14 cellular contexts compared by ENCODE assay signal in genomic region chr9:99135498-99135897, GRCh38. TPM values are rescaled to one million over a fixed set of nuclear protein-coding genes. Genes with fewer than 3 reads are reported as not detected.
A peak's percentile ranks its signal among the peaks of the same experiment; 100 is the strongest.
DNase-seq lines count a peak whose midpoint lies in the region; ATAC-seq and TF ChIP-seq lines count a peak whose summit lies in the region.
"Had no signal": no experiment of that assay in that cellular context is flagged by ENCODE, and none has a peak within 500 bp of the region (broad histone marks: within the 10 kb centered on the region; RNA-seq: fewer than 3 reads in every experiment).

No MANE protein-coding gene starts in this region.

- no peak for TF ChIP-seq POLR2A in sigmoid colon (IDR thresholded peaks at IDR 0.05)

- no peak; the same call in 1 of the 3 replicates for ATAC-seq in SK-N-SH treated with all-trans-retinoic acid at 6 μM for 48 hours
- ATAC-seq in HG02870 (IDR thresholded peaks at IDR 0.05; ENCODE audit: unreplicated experiment) = peak; percentile 61
- peak; percentile 63 for ATAC-seq in activated B cell treated with CpG ODN at 0.5 μM for 24 hours (ENCODE audit: low read depth)
- ATAC-seq in GM19395 (IDR thresholded peaks at IDR 0.05; ENCODE audit: unreplicated experiment) = no peak
- ATAC-seq: right cardiac atrium, WTC11 had no signal

- peaks cover 5% of the 10 kb centered on the region; the same call in 1 of the 2 replicates for H4K20me1 ChIP-seq in SK-N-SH (ENCODE audit: insufficient read depth)

- TF ChIP-seq CTCF in SK-N-SH (IDR thresholded peaks at IDR 0.05) (no peak), activated B cell treated with CpG ODN at 0.5 μM for 24 hours (IDR thresholded peaks at IDR 0.05) (no peak), sigmoid colon (IDR thresholded peaks at IDR 0.05) (no peak)

- no peak overlapping the region for H3K9ac ChIP-seq in SK-N-SH

- H3K9me3 Mint-ChIP-seq in activated B cell treated with CpG ODN at 0.5 μM for 24 hours = no peaks in the 10 kb centered on the region
- H3K9me3 Mint-ChIP-seq: endodermal cell, WTC11 had no signal

- H3K36me3 ChIP-seq in SK-N-SH (replicated peaks in 1 of 2; ENCODE audit: control insufficient read depth in 1 of 2, insufficient read depth in 2 of 2, low read length in 1 of 2) (peaks cover 9 to 38% of the 10 kb centered on the region in 2 experiments), sigmoid colon (peaks cover 0 to 21% (median 0%) of the 10 kb centered on the region in 4 donors)

- no peaks in the 10 kb centered on the region for H3K27me3 Mint-ChIP-seq in activated B cell treated with CpG ODN at 0.5 μM for 24 hours

- POLR2A ChIA-PET in SK-N-SH (lab: Yijun Ruan, JAX) (no interaction called here), activated B cell treated with CpG ODN at 0.5 μM for 24 hours (lab: Charles Lee) (interaction anchor here (0.7 to 3.5 kb wide), 6 partner anchors 13 to 141 kb away, joined by 3 to 22 read pairs (median 4); partner anchors contain the start of gene TGFBR1)

- no peak for TF ChIP-seq EP300 in SK-N-SH (IDR thresholded peaks at IDR 0.05; ENCODE audit: borderline replicate concordance in 1 of 2, low read depth in 1 of 2, low read length in 1 of 2)
- TF ChIP-seq EP300 in sigmoid colon (IDR thresholded peaks at IDR 0.05) = no peak

- peak overlapping the region; percentile 19; the same call in 1 of the 2 replicates for H3K4me2 ChIP-seq in SK-N-SH

- peak overlapping the region; percentile 44 for H3K4me3 Mint-ChIP-seq in activated B cell treated with CpG ODN at 0.5 μM for 24 hours
- H3K4me3 Mint-ChIP-seq: endodermal cell, WTC11 had no signal

- H3K36me3 Mint-ChIP-seq in activated B cell treated with CpG ODN at 0.5 μM for 24 hours (ENCODE audit: low read depth) = peaks cover 51% of the 10 kb centered on the region

- WGBS in SK-N-SH (ENCODE audit: low lambda C conversion rate) = 96% methylated on average over 4 of the region's 4 CpGs
- WGBS in sigmoid colon, 2 donors = 59 to 80% methylated on average over 4 of the region's 4 CpGs

- CTCF ChIA-PET in SK-N-SH (lab: Yijun Ruan, JAX) (interaction anchor here (1.5 to 8.7 kb wide), 2 partner anchors 137 to 287 kb away, joined by 5 to 131 read pairs; no protein-coding TSS in a partner anchor), activated B cell treated with CpG ODN at 0.5 μM for 24 hours (lab: Charles Lee) (interaction anchor here (2.4 to 11.8 kb wide), 3 partner anchors 31 to 160 kb away, joined by 11 to 264 read pairs (median 128); partner anchors contain the start of gene TGFBR1)

- DNase-seq in SK-N-SH (no peak), activated B cell treated with CpG ODN at 0.5 μM for 24 hours (no peak), sigmoid colon (no peak), CD1c-positive myeloid dendritic cell (ENCODE audit: extremely low spot score) (no peak), HPDE6-E6E7 (ENCODE audit: extremely low spot score) (no peak)
- DNase-seq: endodermal cell, NCI-H2029 treated with DMSO at 0.1 percent for 48 hours, right cardiac atrium, RPMI8226, trophoblast cell had no signal

- H3K27ac Mint-ChIP-seq in activated B cell treated with CpG ODN at 0.5 μM for 24 hours = peak overlapping the region; percentile 31
- H3K27ac Mint-ChIP-seq: endodermal cell, WTC11 had no signal

- H3K27me3 ChIP-seq in SK-N-SH (ENCODE audit: insufficient read depth) (no peaks in the 10 kb centered on the region), sigmoid colon (no peaks in the 10 kb centered on the region)

- H3K9me2 ChIP-seq in SK-N-SH = no peaks in the 10 kb centered on the region

- H3K4me1 Mint-ChIP-seq in activated B cell treated with CpG ODN at 0.5 μM for 24 hours = peaks cover 59% of the 10 kb centered on the region

- no peaks in the 10 kb centered on the region for H3K9me3 ChIP-seq in SK-N-SH
- no peaks in the 10 kb centered on the region for H3K9me3 ChIP-seq in sigmoid colon

- intact Hi-C loops in activated B cell treated with CpG ODN at 0.5 μM for 24 hours (cut with micrococcal nuclease) (no loop called here), sigmoid colon (cut with DNase I) (no loop called here)

- H3K4me3 ChIP-seq in SK-N-SH (ENCODE audit: low read depth in 2 of 2, low read length in 1 of 2) (no peak overlapping the region), sigmoid colon (no peak overlapping the region)

- peaks cover 12% of the 10 kb centered on the region for H3F3A ChIP-seq in SK-N-SH (replicated peaks; ENCODE audit: insufficient read depth)

- peaks cover 38% of the 10 kb centered on the region for H3K79me2 ChIP-seq in SK-N-SH (ENCODE audit: insufficient read depth)

- TF ChIP-seq RAD21 in SK-N-SH (IDR thresholded peaks at IDR 0.05; ENCODE audit: low read length) = no peak

- H3K4me1 ChIP-seq in SK-N-SH (ENCODE audit: control insufficient read depth in 1 of 2, insufficient read depth in 2 of 2, low read depth in 1 of 2, low read length in 1 of 2) (peaks cover 0 to 6% of the 10 kb centered on the region in 2 experiments; a peak in 3 of 4 replicates), sigmoid colon (peaks cover 0 to 57% (median 27%) of the 10 kb centered on the region in 4 donors)

- H3K27ac ChIP-seq in SK-N-SH (ENCODE audit: low read depth in 2 of 2, low read length in 1 of 2) = peak overlapping the region in 1 of 2 experiments; percentile 48; a peak in 1 of 4 replicates
- peak overlapping the region in 3 of 4 donors; percentile 1 to 64 (median 43) for H3K27ac ChIP-seq in sigmoid colon

- H2AFZ ChIP-seq in SK-N-SH (ENCODE audit: low read depth) = no peak overlapping the region

TF ChIP-seq in SK-N-SH, 30 proteins besides CTCF, POLR2A, EP300 and RAD21:
- TF ChIP-seq YY1 (IDR thresholded peaks at IDR 0.05; ENCODE audit: low read depth) = no peak
- no peak for TF ChIP-seq FOXJ3 (CRISPR knock-in tag; IDR thresholded peaks at IDR 0.05)
- TF ChIP-seq GABPA (IDR thresholded peaks at IDR 0.05; ENCODE audit: low read depth) = no peak
- no peak for TF ChIP-seq PBX3 (IDR thresholded peaks at IDR 0.05)
- no peak for TF ChIP-seq USF2 (IDR thresholded peaks at IDR 0.05; ENCODE audit: borderline replicate concordance, low read depth, low read length)
- no peak for TF ChIP-seq POLR2AphosphoS5 (IDR thresholded peaks at IDR 0.05; ENCODE audit: low read depth, low read length)
- no peak for TF ChIP-seq FOXM1 (IDR thresholded peaks at IDR 0.05; ENCODE audit: low read depth)
- no peak for TF ChIP-seq RCOR1 (IDR thresholded peaks at IDR 0.05; ENCODE audit: low read length)
- no peak for TF ChIP-seq MEF2A (IDR thresholded peaks at IDR 0.05; ENCODE audit: borderline replicate concordance, low read depth)
- TF ChIP-seq NFIC (IDR thresholded peaks at IDR 0.05; ENCODE audit: borderline replicate concordance) = no peak
TF ChIP-seq in SK-N-SH: peak in this region for 0.

TF ChIP-seq in SK-N-SH treated with all-trans-retinoic acid at 6 μM for 48 hours, 23 proteins besides CTCF, POLR2A, EP300 and RAD21:
- TF ChIP-seq TOX (CRISPR knock-in tag; IDR thresholded peaks at IDR 0.05; ENCODE audit: borderline replicate concordance) (no peak), CSRNP3 (CRISPR knock-in tag; IDR thresholded peaks at IDR 0.05) (no peak), ZFP3 (CRISPR knock-in tag; IDR thresholded peaks at IDR 0.05) (no peak), ZC3H10 (CRISPR knock-in tag; IDR thresholded peaks at IDR 0.05) (no peak), ZNF565 (CRISPR knock-in tag; conservative IDR thresholded peaks at IDR 0.05; ENCODE audit: low read depth) (no peak), ARNTL (CRISPR knock-in tag; IDR thresholded peaks at IDR 0.05; ENCODE audit: borderline replicate concordance, low read depth) (no peak), BACH2 (CRISPR knock-in tag; IDR thresholded peaks at IDR 0.05; ENCODE audit: borderline replicate concordance) (no peak)

RNA-seq across cellular contexts. Expression of gene TGFBR1, which starts 30.6 kb away (rescaled TPM):
- 15.3 and 28.7 TPM in 2 replicates for polyA plus RNA-seq in SK-N-SH (2012; rRNA removed)
- 15.7 and 16.6 TPM in 2 replicates for polyA plus RNA-seq in SK-N-SH (2012; cell fraction: cytosol; rRNA removed)
- polyA plus RNA-seq in SK-N-SH (2012; cell fraction: nucleus; rRNA removed) = 5.2 and 11.8 TPM in 2 replicates
- total RNA-seq in activated B cell treated with CpG ODN at 0.5 μM for 24 hours = 53.5 and 65.3 TPM in 2 replicates
- total RNA-seq in sigmoid colon = 10 to 100 TPM; 48.4 to 84.3 (median 62.5) TPM
- 1 to 10 TPM; 3.9 to 8.5 (median 4.2) TPM for polyA plus RNA-seq in sigmoid colon

Comparison
In these comparisons a context has a peak if more than half of its experiments do, and no peak if none do; other contexts are left out.
1. ATAC-seq: peak in HG02870 (single experiment) and activated B cell treated with CpG ODN at 0.5 μM for 24 hours (single experiment); none in SK-N-SH treated with all-trans-retinoic acid at 6 μM for 48 hours (single experiment) and GM19395 (single experiment).